Comparison of ENCODE assay signal across 18 cellular contexts in the genomic region with DNA sequence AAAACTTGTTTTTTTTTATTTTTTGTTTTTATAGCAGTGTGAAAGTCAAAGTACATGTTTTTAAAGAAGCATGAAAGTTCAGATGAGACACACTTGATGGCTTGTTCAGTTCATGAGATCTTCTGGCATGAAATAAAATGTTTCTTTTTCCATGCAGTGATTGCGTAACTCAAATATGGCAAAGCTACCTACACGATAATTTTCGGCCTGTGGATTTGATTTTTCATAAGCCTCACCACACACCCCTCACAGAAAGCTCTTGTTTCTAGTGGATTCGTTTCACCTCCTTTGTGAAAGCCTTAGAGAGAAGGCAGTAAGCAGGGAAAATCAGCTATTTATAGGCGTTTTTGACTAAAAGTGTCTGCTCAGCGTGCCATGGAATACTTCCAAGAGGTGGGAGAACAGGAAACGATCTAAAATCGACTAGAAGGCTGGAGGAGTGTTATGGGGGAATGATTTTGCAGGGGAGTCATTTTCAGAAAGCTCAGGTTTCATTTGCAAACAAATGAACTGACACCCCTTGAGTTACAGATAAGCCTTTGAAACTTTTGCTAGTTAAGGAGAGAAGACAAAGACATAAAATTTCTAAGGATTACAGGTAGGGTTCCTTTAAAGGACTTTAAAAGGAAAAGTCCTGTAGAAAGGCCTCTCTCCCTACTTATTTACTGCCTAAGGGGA.
DNase-seq lines count a peak whose midpoint lies in the region; ATAC-seq and TF ChIP-seq lines count a peak whose summit lies in the region.
"Had no signal": no experiment of that assay in that cellular context is flagged by ENCODE, and none has a peak within 500 bp of the region (broad histone marks: within the 10 kb centered on the region; RNA-seq: fewer than 3 reads in every experiment).

No MANE protein-coding gene starts in this region.

- no peak overlapping the region for H3K4me2 ChIP-seq in IMR-90 (ENCODE audit: low read depth, low read length)
- H3K4me2 ChIP-seq: PC-9 had no signal

- H2AK9ac ChIP-seq in IMR-90 (replicated peaks; ENCODE audit: low read depth, low read length, poor library complexity), result no peak overlapping the region

- H3K9me3 ChIP-seq in A673 (ENCODE audit: low read depth, low read length, poor library complexity, severe bottlenecking) (no peaks in the 10 kb centered on the region), IMR-90 (ENCODE audit: control insufficient read depth, insufficient read depth, low read length) (no peaks in the 10 kb centered on the region), body of pancreas (no peaks in the 10 kb centered on the region)
- H3K9me3 ChIP-seq: heart left ventricle had no signal

- no peaks in the 10 kb centered on the region for H3K9me1 ChIP-seq in IMR-90 (ENCODE audit: insufficient read depth, low read length)

- TF ChIP-seq CTCF in A673 (conservative IDR thresholded peaks at IDR 0.05; ENCODE audit: low read depth, low read length) (no peak), IMR-90 (conservative IDR thresholded peaks at IDR 0.05; ENCODE audit: low read depth, low read length) (no peak), dorsolateral prefrontal cortex (IDR thresholded peaks at IDR 0.05 in 54 of 56, conservative IDR thresholded peaks at IDR 0.05 in 2 of 56; ENCODE audit: low read depth in 1 of 56, partially characterized antibody in 56 of 56) (no peak), omental fat pad (IDR thresholded peaks at IDR 0.05) (no peak), body of pancreas (IDR thresholded peaks at IDR 0.05) (no peak)

- peak overlapping the region; percentile 87 for H4K5ac ChIP-seq in IMR-90 (ENCODE audit: low read depth, low read length)

- H3K27ac ChIP-seq in A673 (ENCODE audit: low read depth, low read length, poor library complexity, severe bottlenecking) (peak overlapping the region; percentile 87), IMR-90 (ENCODE audit: insufficient read depth, low read length) (no peak overlapping the region), dorsolateral prefrontal cortex (peak overlapping the region in 48 of 59 donors; percentile 14 to 89 (median 59)), body of pancreas (no peak overlapping the region)
- H3K27ac ChIP-seq: epithelial cell of prostate, PC-9 had no signal

- no peak overlapping the region for H3K14ac ChIP-seq in IMR-90 (replicated peaks; ENCODE audit: low read depth, low read length)

- no peak overlapping the region for H3K4ac ChIP-seq in IMR-90 (ENCODE audit: low read depth, low read length)

- no peak overlapping the region for H3K56ac ChIP-seq in IMR-90 (ENCODE audit: extremely low read depth, insufficient read depth, low read length)

- H3K23ac ChIP-seq in IMR-90 (ENCODE audit: low read depth, low read length), result no peak overlapping the region

- WGBS in IMR-90 (ENCODE audit: extremely low coverage in 2 of 2, insufficient read length in 1 of 2), 2 experiments, result 27% methylated on average over 2 of the region's 8 CpGs; no CpG with 5 or more reads in 1 of the 2 experiments
- 41 to 49% methylated on average over 8 of the region's 8 CpGs for WGBS in body of pancreas, 2 donors

- BruUV-seq in A673 (replicated peaks; lab: Mats Ljungman, UMichigan) (TSS peak; percentile 61), IMR-90 (replicated peaks; lab: Mats Ljungman, UMichigan) (no TSS peak)

- TF ChIP-seq RAD21 in IMR-90 (IDR thresholded peaks at IDR 0.05; ENCODE audit: low read length), result no peak

- POLR2A ChIA-PET in A673 (lab: Charles Lee; ENCODE audit: low non-redundant PET), result interaction anchor here (0.6 to 1.1 kb wide), 5 partner anchors 24 to 264 kb away, joined by 3 to 11 read pairs (median 3); no protein-coding TSS in a partner anchor
- POLR2A ChIA-PET in IMR-90 (lab: Charles Lee; ENCODE audit: unreplicated experiment), result interaction anchor here (0.6 kb wide), 1 partner anchor 96 kb away, joined by 3 read pairs; no protein-coding TSS in a partner anchor

- no peak for TF ChIP-seq POLR2A in IMR-90 (IDR thresholded peaks at IDR 0.05; ENCODE audit: low read depth, low read length)
- no peak for TF ChIP-seq POLR2A in body of pancreas (IDR thresholded peaks at IDR 0.05)

- DNase-seq in A673 (ENCODE audit: low spot score) (peak; percentile 89), IMR-90 (no peak), dorsolateral prefrontal cortex (peak in 1 of 10 donors; percentile 20), omental fat pad (ENCODE audit: low spot score) (no peak), body of pancreas (no peak), germinal center (ENCODE audit: low spot score) (no peak)
- DNase-seq in activated T-cell treated with anti-CD3 and anti-CD28 coated beads, Interleukin-2, amount 50 U/mL, for 48 hours, result no peak
- DNase-seq: activated CD4-positive, alpha-beta T cell treated with anti-CD3 and anti-CD28 coated beads, Interleukin-2, amount 50 U/mL, for 48 hours; activated T-cell treated with anti-CD3 and anti-CD28 coated beads, Interleukin-2, amount 50 U/mL, for 24 hours; COR-L47; heart left ventricle; NCI-H1436; NCI-H526; PC-9; posterior cingulate gyrus; stimulated activated naive CD8-positive, alpha-beta T cell treated with anti-CD3 and anti-CD28 coated beads, Interleukin-15, Interleukin-2, amounts not matched to agents 100 U/mL and 50 U/mL, for 24 hours had no signal

- no peak overlapping the region for H2BK20ac ChIP-seq in IMR-90 (ENCODE audit: low read depth, low read length)

- H2AK5ac ChIP-seq in IMR-90 (ENCODE audit: low read depth, low read length), result no peak overlapping the region

- CTCF ChIA-PET in A673 (lab: Charles Lee) (interaction anchor here (0.6 to 1.4 kb wide), 3 partner anchors 16 to 163 kb away, joined by 4 to 13 read pairs (median 5); no protein-coding TSS in a partner anchor), IMR-90 (lab: Yijun Ruan, JAX) (interaction anchor here (0.8 to 2.3 kb wide), 2 partner anchors 97 to 164 kb away, joined by 4 to 11 read pairs; no protein-coding TSS in a partner anchor)

- H3K4me3 ChIP-seq in A673 (ENCODE audit: low read depth, low read length, poor library complexity, severe bottlenecking) (peak overlapping the region; percentile 5), IMR-90 (ENCODE audit: insufficient read depth, low read depth, low read length) (no peak overlapping the region), dorsolateral prefrontal cortex (peak overlapping the region in 1 of 59 donors; percentile 10), body of pancreas (no peak overlapping the region)
- H3K4me3 ChIP-seq: heart left ventricle, PC-9 had no signal

- no peak overlapping the region for H2BK120ac ChIP-seq in IMR-90 (ENCODE audit: low read depth, low read length)

- H2BK15ac ChIP-seq in IMR-90 (ENCODE audit: low read depth, low read length), result no peak overlapping the region

- H2BK5ac ChIP-seq in IMR-90 (ENCODE audit: low read depth, low read length, poor library complexity, severe bottlenecking), result no peak overlapping the region

- H3K4me1 ChIP-seq in A673 (ENCODE audit: insufficient read depth, low read length, poor library complexity, severe bottlenecking) (peaks cover 85% of the 10 kb centered on the region), IMR-90 (ENCODE audit: control insufficient read depth, insufficient read depth, low read length) (no peaks in the 10 kb centered on the region), body of pancreas (no peaks in the 10 kb centered on the region)

- H2AFZ ChIP-seq in IMR-90 (replicated peaks; ENCODE audit: low read length, poor library complexity), result no peak overlapping the region
- H2AFZ ChIP-seq: PC-9 had no signal

- H3K27me3 ChIP-seq in A673 (replicated peaks; ENCODE audit: insufficient read depth, low read depth, low read length, poor library complexity), result no peaks in the 10 kb centered on the region
- peaks cover 1% of the 10 kb centered on the region; the same call in 1 of the 2 replicates for H3K27me3 ChIP-seq in IMR-90 (ENCODE audit: control insufficient read depth, insufficient read depth, low read length)
- peaks cover 0 to 6% (median 0%) of the 10 kb centered on the region in 45 donors for H3K27me3 ChIP-seq in dorsolateral prefrontal cortex
- H3K27me3 ChIP-seq in body of pancreas, result no peaks in the 10 kb centered on the region
- H3K27me3 ChIP-seq: heart left ventricle had no signal

- H3K9ac ChIP-seq in IMR-90 (ENCODE audit: low read depth, low read length), result no peak overlapping the region

- H4K8ac ChIP-seq in IMR-90 (ENCODE audit: low read depth in 2 of 2, low read length in 2 of 2), result peak overlapping the region; percentile 12 to 35; a peak in 2 of 4 replicates

- ATAC-seq in IMR-90 (ENCODE audit: low read depth) (no peak), omental fat pad (ENCODE audit: low FRiP score) (peak; percentile 46), body of pancreas (no peak), GM18868 (IDR thresholded peaks at IDR 0.05; ENCODE audit: unreplicated experiment) (no peak)
- ATAC-seq: heart left ventricle; stimulated activated naive CD8-positive, alpha-beta T cell treated with anti-CD3 and anti-CD28 coated beads, Interleukin-15, Interleukin-2, amounts not matched to agents 100 U/mL and 50 U/mL, for 24 hours had no signal

- H4K91ac ChIP-seq in IMR-90 (ENCODE audit: insufficient read depth, low read depth, low read length), result no peak overlapping the region; the same call in 1 of the 2 replicates

- H3K36me3 ChIP-seq in A673 (ENCODE audit: insufficient read depth, low read length, poor library complexity, severe bottlenecking), result no peaks in the 10 kb centered on the region
- no peaks in the 10 kb centered on the region for H3K36me3 ChIP-seq in IMR-90 (ENCODE audit: control insufficient read depth, insufficient read depth, low read length)
- no peaks in the 10 kb centered on the region for H3K36me3 ChIP-seq in body of pancreas (replicated peaks in 1 of 2; ENCODE audit: insufficient read depth in 1 of 2, low read depth in 2 of 2)
- H3K36me3 ChIP-seq: heart left ventricle had no signal

- in situ Hi-C loops in IMR-90 (cut with MboI; ENCODE audit: low sequenced_read_pairs), result loop anchor here (5.0 kb wide), 2 partner anchors 166 to 586 kb away; no protein-coding TSS in a partner anchor

- H4K20me1 ChIP-seq in IMR-90 (ENCODE audit: insufficient read depth, low read length), result no peaks in the 10 kb centered on the region

- no peaks in the 10 kb centered on the region for H3K79me1 ChIP-seq in IMR-90 (ENCODE audit: low read depth in 1 of 2, low read length in 2 of 2)

- peak overlapping the region; percentile 77 for H3K18ac ChIP-seq in IMR-90 (ENCODE audit: low read depth, low read length)

- intact Hi-C loops in A673 (cut with micrococcal nuclease; ENCODE audit: unreplicated experiment), result no loop called here
- intact Hi-C loops in IMR-90 (cut with micrococcal nuclease), result loop anchor here (5.0 kb wide), 1 partner anchor 276 kb away; no protein-coding TSS in a partner anchor
- intact Hi-C loops in dorsolateral prefrontal cortex (cut with DNase I), result loop anchor here (2.0 to 10.0 kb wide), 4 partner anchors 57 to 165 kb away; no protein-coding TSS in a partner anchor
- intact Hi-C loops in body of pancreas (cut with DNase I), result loop anchor here (5.0 kb wide), 1 partner anchor 96 kb away; no protein-coding TSS in a partner anchor

- dilution Hi-C loops in IMR-90 (cut with HindIII; ENCODE audit: low sequenced_read_pairs, unreplicated experiment), result no loop called here

TF ChIP-seq in IMR-90, 13 proteins besides CTCF, POLR2A, EP300 and RAD21 (continues in another document):
- TF ChIP-seq MAZ (IDR thresholded peaks at IDR 0.05; ENCODE audit: borderline replicate concordance, low read depth, low read length) (no peak), CEBPB (IDR thresholded peaks at IDR 0.05; ENCODE audit: low read depth, low read length) (peak; percentile 96)

Comparison
In these comparisons a context has a peak if more than half of its experiments do, and no peak if none do; other contexts are left out.
1. H3K27ac ChIP-seq: peak in A673 (single experiment) and dorsolateral prefrontal cortex (48 of 59); none in IMR-90 (single experiment) and body of pancreas (0 of 4).